1 cellular context compared by ENCODE assay signal in the genomic region with DNA sequence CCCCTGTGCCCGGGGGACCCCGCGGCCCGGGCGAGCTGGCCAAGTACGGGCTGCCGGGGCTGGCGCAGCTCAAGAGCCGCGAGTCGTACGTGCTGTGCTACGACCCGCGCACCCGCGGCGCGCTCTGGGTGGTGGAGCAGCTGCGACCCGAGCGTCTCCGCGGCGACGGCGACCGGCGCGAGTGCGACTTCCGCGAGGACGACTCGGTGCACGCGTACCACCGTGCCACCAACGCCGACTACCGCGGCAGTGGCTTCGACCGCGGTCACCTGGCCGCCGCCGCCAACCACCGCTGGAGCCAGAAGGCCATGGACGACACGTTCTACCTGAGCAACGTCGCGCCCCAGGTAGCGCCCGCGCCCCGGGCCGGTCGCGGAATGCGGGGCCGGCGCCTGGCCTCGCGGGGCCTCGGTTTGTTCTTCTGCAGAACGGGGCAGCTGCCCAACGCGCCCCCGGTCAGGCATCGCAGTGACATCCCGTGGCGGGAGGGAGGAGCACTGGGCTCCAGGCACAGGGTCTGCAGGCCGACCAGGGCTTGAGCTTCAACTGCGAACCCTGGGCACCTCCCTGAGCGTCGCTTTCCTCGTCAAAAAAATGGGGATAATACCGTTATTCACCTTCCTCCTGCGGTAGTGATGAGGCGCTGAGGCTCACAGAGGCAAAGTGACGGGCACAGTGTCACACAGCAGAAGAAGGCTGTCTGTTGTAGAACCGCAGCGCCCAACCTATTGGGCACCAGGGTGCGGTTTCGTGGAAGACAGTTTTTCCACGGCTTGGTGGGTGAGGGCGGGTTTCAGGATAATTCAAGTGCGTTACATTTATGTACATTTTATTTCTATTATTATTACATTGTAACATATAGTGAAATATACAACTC.
TF ChIP-seq lines count a peak whose summit lies in the region.

No MANE protein-coding gene starts in this region.

TF ChIP-seq in HepG2, 621 proteins besides CTCF, POLR2A, EP300 and RAD21 (continued from another document and continues in another):
- TF ChIP-seq, protein P1, sequence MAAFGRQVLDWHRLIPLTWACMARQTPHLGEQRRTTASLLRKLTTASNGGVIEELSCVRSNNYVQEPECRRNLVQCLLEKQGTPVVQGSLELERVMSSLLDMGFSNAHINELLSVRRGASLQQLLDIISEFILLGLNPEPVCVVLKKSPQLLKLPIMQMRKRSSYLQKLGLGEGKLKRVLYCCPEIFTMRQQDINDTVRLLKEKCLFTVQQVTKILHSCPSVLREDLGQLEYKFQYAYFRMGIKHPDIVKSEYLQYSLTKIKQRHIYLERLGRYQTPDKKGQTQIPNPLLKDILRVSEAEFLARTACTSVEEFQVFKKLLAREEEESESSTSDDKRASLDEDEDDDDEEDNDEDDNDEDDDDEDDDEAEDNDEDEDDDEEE (CRISPR knock-in tag; IDR thresholded peaks at IDR 0.05), result peak; percentile 88; the same call in 1 of the 2 replicates
- TF ChIP-seq, protein P2, sequence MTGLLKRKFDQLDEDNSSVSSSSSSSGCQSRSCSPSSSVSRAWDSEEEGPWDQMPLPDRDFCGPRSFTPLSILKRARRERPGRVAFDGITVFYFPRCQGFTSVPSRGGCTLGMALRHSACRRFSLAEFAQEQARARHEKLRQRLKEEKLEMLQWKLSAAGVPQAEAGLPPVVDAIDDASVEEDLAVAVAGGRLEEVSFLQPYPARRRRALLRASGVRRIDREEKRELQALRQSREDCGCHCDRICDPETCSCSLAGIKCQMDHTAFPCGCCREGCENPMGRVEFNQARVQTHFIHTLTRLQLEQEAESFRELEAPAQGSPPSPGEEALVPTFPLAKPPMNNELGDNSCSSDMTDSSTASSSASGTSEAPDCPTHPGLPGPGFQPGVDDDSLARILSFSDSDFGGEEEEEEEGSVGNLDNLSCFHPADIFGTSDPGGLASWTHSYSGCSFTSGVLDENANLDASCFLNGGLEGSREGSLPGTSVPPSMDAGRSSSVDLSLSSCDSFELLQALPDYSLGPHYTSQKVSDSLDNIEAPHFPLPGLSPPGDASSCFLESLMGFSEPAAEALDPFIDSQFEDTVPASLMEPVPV (CRISPR knock-in tag; IDR thresholded peaks at IDR 0.05), result peak; percentile 28; the same call in 1 of the 2 replicates
- TF ChIP-seq, protein P3, sequence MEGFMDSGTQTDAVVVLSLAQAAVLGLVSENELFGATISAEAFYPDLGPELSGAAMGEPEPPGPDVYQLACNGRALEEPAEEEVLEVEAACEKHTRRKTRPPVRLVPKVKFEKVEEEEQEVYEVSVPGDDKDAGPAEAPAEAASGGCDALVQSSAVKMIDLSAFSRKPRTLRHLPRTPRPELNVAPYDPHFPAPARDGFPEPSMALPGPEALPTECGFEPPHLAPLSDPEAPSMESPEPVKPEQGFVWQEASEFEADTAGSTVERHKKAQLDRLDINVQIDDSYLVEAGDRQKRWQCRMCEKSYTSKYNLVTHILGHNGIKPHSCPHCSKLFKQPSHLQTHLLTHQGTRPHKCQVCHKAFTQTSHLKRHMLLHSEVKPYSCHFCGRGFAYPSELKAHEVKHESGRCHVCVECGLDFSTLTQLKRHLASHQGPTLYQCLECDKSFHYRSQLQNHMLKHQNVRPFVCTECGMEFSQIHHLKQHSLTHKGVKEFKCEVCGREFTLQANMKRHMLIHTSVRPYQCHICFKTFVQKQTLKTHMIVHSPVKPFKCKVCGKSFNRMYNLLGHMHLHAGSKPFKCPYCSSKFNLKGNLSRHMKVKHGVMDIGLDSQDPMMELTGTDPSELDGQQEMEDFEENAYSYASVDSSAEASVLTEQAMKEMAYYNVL (CRISPR knock-in tag; IDR thresholded peaks at IDR 0.05; ENCODE audit: borderline replicate concordance), result peak; percentile 50; the same call in 1 of the 2 replicates
- TF ChIP-seq ZC3H13 (CRISPR knock-in tag; IDR thresholded peaks at IDR 0.05), result peak; percentile 90
- no peak for TF ChIP-seq ZSCAN30 (CRISPR knock-in tag; IDR thresholded peaks at IDR 0.05)
- TF ChIP-seq ZNF709 (CRISPR knock-in tag; IDR thresholded peaks at IDR 0.05), result peak; percentile 82; the same call in 1 of the 2 replicates
- TF ChIP-seq, protein P4, sequence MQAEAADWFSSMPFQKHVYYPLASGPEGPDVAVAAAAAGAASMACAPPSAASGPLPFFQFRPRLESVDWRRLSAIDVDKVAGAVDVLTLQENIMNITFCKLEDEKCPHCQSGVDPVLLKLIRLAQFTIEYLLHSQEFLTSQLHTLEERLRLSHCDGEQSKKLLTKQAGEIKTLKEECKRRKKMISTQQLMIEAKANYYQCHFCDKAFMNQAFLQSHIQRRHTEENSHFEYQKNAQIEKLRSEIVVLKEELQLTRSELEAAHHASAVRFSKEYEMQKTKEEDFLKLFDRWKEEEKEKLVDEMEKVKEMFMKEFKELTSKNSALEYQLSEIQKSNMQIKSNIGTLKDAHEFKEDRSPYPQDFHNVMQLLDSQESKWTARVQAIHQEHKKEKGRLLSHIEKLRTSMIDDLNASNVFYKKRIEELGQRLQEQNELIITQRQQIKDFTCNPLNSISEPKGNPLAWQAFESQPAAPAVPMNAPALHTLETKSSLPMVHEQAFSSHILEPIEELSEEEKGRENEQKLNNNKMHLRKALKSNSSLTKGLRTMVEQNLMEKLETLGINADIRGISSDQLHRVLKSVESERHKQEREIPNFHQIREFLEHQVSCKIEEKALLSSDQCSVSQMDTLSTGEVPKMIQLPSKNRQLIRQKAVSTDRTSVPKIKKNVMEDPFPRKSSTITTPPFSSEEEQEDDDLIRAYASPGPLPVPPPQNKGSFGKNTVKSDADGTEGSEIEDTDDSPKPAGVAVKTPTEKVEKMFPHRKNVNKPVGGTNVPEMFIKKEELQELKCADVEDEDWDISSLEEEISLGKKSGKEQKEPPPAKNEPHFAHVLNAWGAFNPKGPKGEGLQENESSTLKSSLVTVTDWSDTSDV (CRISPR knock-in tag; IDR thresholded peaks at IDR 0.05), result 0 out of 2 replicates have a peak, but pooled peaks have one; percentile 59
- peak; percentile 35; the same call in 1 of the 2 replicates for TF ChIP-seq ADNP (CRISPR knock-in tag; IDR thresholded peaks at IDR 0.05)
- TF ChIP-seq, protein P5, sequence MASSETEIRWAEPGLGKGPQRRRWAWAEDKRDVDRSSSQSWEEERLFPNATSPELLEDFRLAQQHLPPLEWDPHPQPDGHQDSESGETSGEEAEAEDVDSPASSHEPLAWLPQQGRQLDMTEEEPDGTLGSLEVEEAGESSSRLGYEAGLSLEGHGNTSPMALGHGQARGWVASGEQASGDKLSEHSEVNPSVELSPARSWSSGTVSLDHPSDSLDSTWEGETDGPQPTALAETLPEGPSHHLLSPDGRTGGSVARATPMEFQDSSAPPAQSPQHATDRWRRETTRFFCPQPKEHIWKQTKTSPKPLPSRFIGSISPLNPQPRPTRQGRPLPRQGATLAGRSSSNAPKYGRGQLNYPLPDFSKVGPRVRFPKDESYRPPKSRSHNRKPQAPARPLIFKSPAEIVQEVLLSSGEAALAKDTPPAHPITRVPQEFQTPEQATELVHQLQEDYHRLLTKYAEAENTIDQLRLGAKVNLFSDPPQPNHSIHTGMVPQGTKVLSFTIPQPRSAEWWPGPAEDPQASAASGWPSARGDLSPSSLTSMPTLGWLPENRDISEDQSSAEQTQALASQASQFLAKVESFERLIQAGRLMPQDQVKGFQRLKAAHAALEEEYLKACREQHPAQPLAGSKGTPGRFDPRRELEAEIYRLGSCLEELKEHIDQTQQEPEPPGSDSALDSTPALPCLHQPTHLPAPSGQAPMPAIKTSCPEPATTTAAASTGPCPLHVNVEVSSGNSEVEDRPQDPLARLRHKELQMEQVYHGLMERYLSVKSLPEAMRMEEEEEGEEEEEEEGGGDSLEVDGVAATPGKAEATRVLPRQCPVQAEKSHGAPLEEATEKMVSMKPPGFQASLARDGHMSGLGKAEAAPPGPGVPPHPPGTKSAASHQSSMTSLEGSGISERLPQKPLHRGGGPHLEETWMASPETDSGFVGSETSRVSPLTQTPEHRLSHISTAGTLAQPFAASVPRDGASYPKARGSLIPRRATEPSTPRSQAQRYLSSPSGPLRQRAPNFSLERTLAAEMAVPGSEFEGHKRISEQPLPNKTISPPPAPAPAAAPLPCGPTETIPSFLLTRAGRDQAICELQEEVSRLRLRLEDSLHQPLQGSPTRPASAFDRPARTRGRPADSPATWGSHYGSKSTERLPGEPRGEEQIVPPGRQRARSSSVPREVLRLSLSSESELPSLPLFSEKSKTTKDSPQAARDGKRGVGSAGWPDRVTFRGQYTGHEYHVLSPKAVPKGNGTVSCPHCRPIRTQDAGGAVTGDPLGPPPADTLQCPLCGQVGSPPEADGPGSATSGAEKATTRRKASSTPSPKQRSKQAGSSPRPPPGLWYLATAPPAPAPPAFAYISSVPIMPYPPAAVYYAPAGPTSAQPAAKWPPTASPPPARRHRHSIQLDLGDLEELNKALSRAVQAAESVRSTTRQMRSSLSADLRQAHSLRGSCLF (CRISPR knock-in tag; IDR thresholded peaks at IDR 0.05; ENCODE audit: borderline replicate concordance), result no peak
- no peak for TF ChIP-seq SRSF1 (optimal IDR thresholded peaks at IDR 0.05; ENCODE audit: low read depth, low read length)
- no peak for TF ChIP-seq ZNF550 (CRISPR knock-in tag; IDR thresholded peaks at IDR 0.05; ENCODE audit: borderline replicate concordance)
- no peak for TF ChIP-seq RFXANK (CRISPR knock-in tag; IDR thresholded peaks at IDR 0.05)
- TF ChIP-seq CAMTA2 (CRISPR knock-in tag; IDR thresholded peaks at IDR 0.05; ENCODE audit: borderline replicate concordance), result peak; percentile 75; the same call in 1 of the 2 replicates
- TF ChIP-seq ZNF567 (CRISPR knock-in tag; IDR thresholded peaks at IDR 0.05; ENCODE audit: borderline replicate concordance), result no peak
- TF ChIP-seq ZNF501 (CRISPR knock-in tag; IDR thresholded peaks at IDR 0.05), result peak; percentile 57
- TF ChIP-seq MAFG (CRISPR knock-in tag; IDR thresholded peaks at IDR 0.05), result 0 out of 2 replicates have a peak, but pooled peaks have one; percentile 20
- peak; percentile 49; the same call in 1 of the 2 replicates for TF ChIP-seq KLF15 (CRISPR knock-in tag; IDR thresholded peaks at IDR 0.05; ENCODE audit: borderline replicate concordance)
- TF ChIP-seq CBFB (CRISPR knock-in tag; IDR thresholded peaks at IDR 0.05), result peak; percentile 23; the same call in 1 of the 2 replicates
- TF ChIP-seq HOXD1 (CRISPR knock-in tag; IDR thresholded peaks at IDR 0.05), result no peak
- TF ChIP-seq RBFOX2 (IDR thresholded peaks at IDR 0.05; ENCODE audit: low read depth, low read length), result peak; percentile 74
- TF ChIP-seq, protein P6, sequence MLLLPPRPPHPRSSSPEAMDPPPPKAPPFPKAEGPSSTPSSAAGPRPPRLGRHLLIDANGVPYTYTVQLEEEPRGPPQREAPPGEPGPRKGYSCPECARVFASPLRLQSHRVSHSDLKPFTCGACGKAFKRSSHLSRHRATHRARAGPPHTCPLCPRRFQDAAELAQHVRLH (CRISPR knock-in tag; IDR thresholded peaks at IDR 0.05; ENCODE audit: borderline replicate concordance, low read depth), result no peak; the same call in 1 of the 2 replicates
- TF ChIP-seq SRSF4 (IDR thresholded peaks at IDR 0.05; ENCODE audit: low read depth, low read length, poor library complexity, severe bottlenecking), result no peak
- TF ChIP-seq DR1 (CRISPR knock-in tag; IDR thresholded peaks at IDR 0.05), result peak; percentile 58; the same call in 1 of the 2 replicates
- TF ChIP-seq, protein P7, sequence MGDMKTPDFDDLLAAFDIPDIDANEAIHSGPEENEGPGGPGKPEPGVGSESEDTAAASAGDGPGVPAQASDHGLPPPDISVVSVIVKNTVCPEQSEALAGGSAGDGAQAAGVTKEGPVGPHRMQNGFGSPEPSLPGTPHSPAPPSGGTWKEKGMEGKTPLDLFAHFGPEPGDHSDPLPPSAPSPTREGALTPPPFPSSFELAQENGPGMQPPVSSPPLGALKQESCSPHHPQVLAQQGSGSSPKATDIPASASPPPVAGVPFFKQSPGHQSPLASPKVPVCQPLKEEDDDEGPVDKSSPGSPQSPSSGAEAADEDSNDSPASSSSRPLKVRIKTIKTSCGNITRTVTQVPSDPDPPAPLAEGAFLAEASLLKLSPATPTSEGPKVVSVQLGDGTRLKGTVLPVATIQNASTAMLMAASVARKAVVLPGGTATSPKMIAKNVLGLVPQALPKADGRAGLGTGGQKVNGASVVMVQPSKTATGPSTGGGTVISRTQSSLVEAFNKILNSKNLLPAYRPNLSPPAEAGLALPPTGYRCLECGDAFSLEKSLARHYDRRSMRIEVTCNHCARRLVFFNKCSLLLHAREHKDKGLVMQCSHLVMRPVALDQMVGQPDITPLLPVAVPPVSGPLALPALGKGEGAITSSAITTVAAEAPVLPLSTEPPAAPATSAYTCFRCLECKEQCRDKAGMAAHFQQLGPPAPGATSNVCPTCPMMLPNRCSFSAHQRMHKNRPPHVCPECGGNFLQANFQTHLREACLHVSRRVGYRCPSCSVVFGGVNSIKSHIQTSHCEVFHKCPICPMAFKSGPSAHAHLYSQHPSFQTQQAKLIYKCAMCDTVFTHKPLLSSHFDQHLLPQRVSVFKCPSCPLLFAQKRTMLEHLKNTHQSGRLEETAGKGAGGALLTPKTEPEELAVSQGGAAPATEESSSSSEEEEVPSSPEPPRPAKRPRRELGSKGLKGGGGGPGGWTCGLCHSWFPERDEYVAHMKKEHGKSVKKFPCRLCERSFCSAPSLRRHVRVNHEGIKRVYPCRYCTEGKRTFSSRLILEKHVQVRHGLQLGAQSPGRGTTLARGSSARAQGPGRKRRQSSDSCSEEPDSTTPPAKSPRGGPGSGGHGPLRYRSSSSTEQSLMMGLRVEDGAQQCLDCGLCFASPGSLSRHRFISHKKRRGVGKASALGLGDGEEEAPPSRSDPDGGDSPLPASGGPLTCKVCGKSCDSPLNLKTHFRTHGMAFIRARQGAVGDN (CRISPR knock-in tag; IDR thresholded peaks at IDR 0.05), result peak; percentile 92
- no peak for TF ChIP-seq ZNF616 (CRISPR knock-in tag; IDR thresholded peaks at IDR 0.05; ENCODE audit: low read depth)
- peak; percentile 47; the same call in 1 of the 2 replicates for TF ChIP-seq GABPB1 (CRISPR knock-in tag; IDR thresholded peaks at IDR 0.05)
- TF ChIP-seq DNMT1 (CRISPR knock-in tag; IDR thresholded peaks at IDR 0.05), result 0 out of 2 replicates have a peak, but pooled peaks have one; percentile 70
- TF ChIP-seq ZNF446 (CRISPR knock-in tag; IDR thresholded peaks at IDR 0.05), result peak; percentile 73
